26 cellular contexts compared by ENCODE assay signal in the genomic region with DNA sequence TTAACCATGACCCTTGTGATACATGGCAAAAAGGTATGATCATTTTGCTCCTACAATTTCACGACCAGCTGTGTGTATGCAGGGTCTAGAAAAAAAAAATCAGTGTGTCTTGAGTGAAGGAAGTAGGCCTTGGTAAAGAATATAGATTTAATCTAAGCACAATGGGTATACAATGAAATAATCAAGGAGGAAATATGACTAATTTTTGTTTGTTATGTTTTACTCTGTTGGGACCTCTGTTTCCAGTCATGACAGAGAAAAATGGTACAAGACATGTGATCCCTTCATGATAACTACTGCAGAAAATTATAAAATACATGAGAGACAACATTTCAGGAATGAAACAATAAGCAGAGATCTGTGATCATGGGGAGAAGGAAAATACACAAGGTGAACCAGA.
"Had no signal": no experiment of that assay in that cellular context is flagged by ENCODE, and none has a peak within 500 bp of the region (broad histone marks: within the 10 kb centered on the region; RNA-seq: fewer than 3 reads in every experiment).

No MANE protein-coding gene starts in this region.

- H3K36me3 ChIP-seq: left lung, lower lobe of right lung, ovary, right atrium auricular region, right lobe of liver, stomach, thyroid gland, transverse colon, upper lobe of left lung, vagina had no signal

- H3K4me1 ChIP-seq: left lung, lower lobe of right lung, right atrium auricular region, right lobe of liver, stomach, testis, thyroid gland, transverse colon, upper lobe of left lung, vagina had no signal

- H3K4me3 Mint-ChIP-seq: naive thymus-derived CD4-positive, alpha-beta T cell; natural killer cell treated with Interleukin-12 subunit alpha and Interleukin-12 subunit beta and Interleukin-15 and Interleukin-18, amount 100 ng/mL, for 72 hours; stimulated activated naive B cell treated with anti-CD40 and anti-IgM and Interleukin-4, amounts not matched to agents 10 μg/mL and 1 μg/mL and 100 μg/mL, for 72 hours had no signal

- H3K27ac Mint-ChIP-seq: naive thymus-derived CD4-positive, alpha-beta T cell; natural killer cell treated with Interleukin-12 subunit alpha and Interleukin-12 subunit beta and Interleukin-15 and Interleukin-18, amount 100 ng/mL, for 72 hours; progenitor cell of endocrine pancreas; stimulated activated naive B cell treated with anti-CD40 and anti-IgM and Interleukin-4, amounts not matched to agents 10 μg/mL and 1 μg/mL and 100 μg/mL, for 72 hours had no signal

- H3K27ac ChIP-seq: left lung, lower lobe of right lung, ovary, right atrium auricular region, right lobe of liver, stomach, testis, thyroid gland, transverse colon, upper lobe of left lung, vagina had no signal

- H3K9me3 ChIP-seq: left lung, lower lobe of right lung, mucosa of descending colon, ovary, right atrium auricular region, right lobe of liver, stomach, testis, thyroid gland, transverse colon, upper lobe of left lung, vagina had no signal

- H3K4me1 Mint-ChIP-seq: naive thymus-derived CD4-positive, alpha-beta T cell; stimulated activated naive B cell treated with anti-CD40 and anti-IgM and Interleukin-4, amounts not matched to agents 10 μg/mL and 1 μg/mL and 100 μg/mL, for 72 hours had no signal

- ATAC-seq: left colon; left lung; lower lobe of right lung; mucosa of descending colon; naive thymus-derived CD4-positive, alpha-beta T cell; natural killer cell treated with Interleukin-12 subunit alpha and Interleukin-12 subunit beta and Interleukin-15 and Interleukin-18, amount 100 ng/mL, for 72 hours; right lobe of liver; stimulated activated naive B cell treated with anti-CD40 and anti-IgM and Interleukin-4, amounts not matched to agents 10 μg/mL and 1 μg/mL and 100 μg/mL, for 72 hours; stimulated activated naive CD8-positive, alpha-beta T cell treated with anti-CD3 and anti-CD28 coated beads, Interleukin-15, Interleukin-2, amounts not matched to agents 100 U/mL and 50 U/mL, for 24 hours had no signal

- H3K27me3 Mint-ChIP-seq: naive thymus-derived CD4-positive, alpha-beta T cell; natural killer cell treated with Interleukin-12 subunit alpha and Interleukin-12 subunit beta and Interleukin-15 and Interleukin-18, amount 100 ng/mL, for 72 hours; progenitor cell of endocrine pancreas; stimulated activated naive B cell treated with anti-CD40 and anti-IgM and Interleukin-4, amounts not matched to agents 10 μg/mL and 1 μg/mL and 100 μg/mL, for 72 hours had no signal

- H3K4me3 ChIP-seq: left lung, lower lobe of right lung, mucosa of descending colon, ovary, right atrium auricular region, right lobe of liver, stomach, testis, thyroid gland, transverse colon, upper lobe of left lung, vagina had no signal

- DNase-seq: hippocampal formation; kidney; left colon; left lung; lower lobe of right lung; mammary epithelial cell; midbrain; mucosa of descending colon; naive thymus-derived CD4-positive, alpha-beta T cell; ovary; right lobe of liver; stimulated activated CD4-positive, alpha-beta T cell treated with anti-CD3 and anti-CD28 coated beads, Interleukin-12 subunit alpha, Interleukin-12 subunit beta, amount 100 ng/mL, for 4 hours; stimulated activated CD4-positive, alpha-beta T cell treated with anti-CD3 and anti-CD28 coated beads, Interleukin-15, amount 100 ng/mL, for 24 hours; stimulated activated CD4-positive, alpha-beta T cell treated with anti-CD3 and anti-CD28 coated beads, Interleukin-2, amount 100 ng/mL, for 24 hours; stimulated activated CD4-positive, alpha-beta T cell treated with anti-CD3 and anti-CD28 coated beads, Interleukin-4, amount 100 ng/mL, for 1 hour; stimulated activated naive B cell treated with anti-CD40 and anti-IgM and Interleukin-4, amounts not matched to agents 10 μg/mL and 1 μg/mL and 100 μg/mL, for 72 hours; stimulated activated naive CD8-positive, alpha-beta T cell treated with anti-CD3 and anti-CD28 coated beads, Interleukin-15, Interleukin-2, amounts not matched to agents 100 U/mL and 50 U/mL, for 24 hours; stomach; testis; thyroid gland; transverse colon; upper lobe of left lung had no signal

- H3K36me3 Mint-ChIP-seq: naive thymus-derived CD4-positive, alpha-beta T cell; stimulated activated naive B cell treated with anti-CD40 and anti-IgM and Interleukin-4, amounts not matched to agents 10 μg/mL and 1 μg/mL and 100 μg/mL, for 72 hours had no signal

- H3K27me3 ChIP-seq: left lung, ovary, right atrium auricular region, right lobe of liver, stomach, testis, thyroid gland, transverse colon, upper lobe of left lung, vagina had no signal
